21 cellular contexts compared by ENCODE assay signal in genomic region chr6:5138995-5139827, GRCh38. TPM values are rescaled to one million over a fixed set of nuclear protein-coding genes. Genes with fewer than 3 reads are reported as not detected.
DNase-seq lines count a peak whose midpoint lies in the region; ATAC-seq and TF ChIP-seq lines count a peak whose summit lies in the region.
"Had no signal": no experiment of that assay in that cellular context is flagged by ENCODE, and none has a peak within 500 bp of the region (broad histone marks: within the 10 kb centered on the region; RNA-seq: fewer than 3 reads in every experiment).

No MANE protein-coding gene starts in this region.

- H3K4me1 ChIP-seq in endodermal cell (ENCODE audit: control insufficient read depth, insufficient read depth, low read length) (no peaks in the 10 kb centered on the region), thyroid gland (peaks cover 11 to 25% of the 10 kb centered on the region in 2 donors)
- H3K4me1 ChIP-seq: SJSA1 had no signal

- TF ChIP-seq CTCF in endodermal cell (conservative IDR thresholded peaks at IDR 0.05): no peak
- no peak for TF ChIP-seq CTCF in thyroid gland (IDR thresholded peaks at IDR 0.05)

- ATAC-seq in left lobe of liver (peak; percentile 36), HG02763 (IDR thresholded peaks at IDR 0.05; ENCODE audit: unreplicated experiment) (no peak)
- ATAC-seq: K562 had no signal

- H3K27ac ChIP-seq in endodermal cell (ENCODE audit: low read depth, low read length): no peak overlapping the region
- H3K27ac ChIP-seq in thyroid gland: peak overlapping the region in 2 of 3 donors; percentile 61 to 72
- H3K27ac ChIP-seq: SJSA1 had no signal

- no peaks in the 10 kb centered on the region for H3K36me3 Mint-ChIP-seq in endodermal cell (ENCODE audit: low read depth)

- no peak overlapping the region for H3K9ac ChIP-seq in endodermal cell (ENCODE audit: extremely low read depth, low read length, poor library complexity, severe bottlenecking)

- no peak overlapping the region for H3K27ac Mint-ChIP-seq in endodermal cell
- H3K27ac Mint-ChIP-seq: CD4-positive, alpha-beta T cell had no signal

- no peak overlapping the region for H3K4me3 Mint-ChIP-seq in endodermal cell
- H3K4me3 Mint-ChIP-seq: CD4-positive, alpha-beta T cell had no signal

- no peak for TF ChIP-seq POLR2A in thyroid gland (IDR thresholded peaks at IDR 0.05)

- no peaks in the 10 kb centered on the region for H3K36me3 ChIP-seq in H7 (replicated peaks; ENCODE audit: control insufficient read depth, insufficient read depth, low read length)
- H3K36me3 ChIP-seq in endodermal cell (ENCODE audit: control insufficient read depth, insufficient read depth, low read length): no peaks in the 10 kb centered on the region
- H3K36me3 ChIP-seq in thyroid gland: no peaks in the 10 kb centered on the region
- H3K36me3 ChIP-seq: SJSA1 had no signal

- H3K9me3 Mint-ChIP-seq in endodermal cell: no peaks in the 10 kb centered on the region
- H3K9me3 Mint-ChIP-seq: CD4-positive, alpha-beta T cell had no signal

- peak; percentile 70 for DNase-seq in H7
- peak; percentile 75 for DNase-seq in endodermal cell
- DNase-seq in left lobe of liver (ENCODE audit: low spot score): no peak
- DNase-seq in thyroid gland: peak; percentile 50 to 63
- DNase-seq in head of caudate nucleus: no peak
- DNase-seq in NCI-H2081 (lab: John Stamatoyannopoulos, UW): no peak
- DNase-seq: ACHN; AML-193; CD4-positive, alpha-beta T cell; DMS79 treated with DMSO at 0.1 percent for 48 hours; GDM1; GOT3; MV-4-11; NCI-H1417; NCI-H187 treated with DMSO at 0.1 percent for 48 hours; NCI-H82; SW 1271 had no signal

- intact Hi-C loops in thyroid gland (cut with DNase I): no loop called here
- intact Hi-C loops in head of caudate nucleus (cut with DNase I): no loop called here

- 37 to 58% methylated on average over 10 to 13 of the region's 13 CpGs for WGBS in endodermal cell (ENCODE audit: insufficient coverage in 1 of 2, insufficient read length in 1 of 2), 2 experiments
- 76 to 79% methylated on average over 13 of the region's 13 CpGs for WGBS in thyroid gland, 2 donors

- H3K27me3 ChIP-seq in H7 (ENCODE audit: control insufficient read depth, insufficient read depth, low read length) (no peaks in the 10 kb centered on the region), endodermal cell (ENCODE audit: control insufficient read depth, insufficient read depth, low read length, poor library complexity, severe bottlenecking) (no peaks in the 10 kb centered on the region), thyroid gland (no peaks in the 10 kb centered on the region)
- H3K27me3 ChIP-seq: SJSA1 had no signal

- no peak overlapping the region for H3K4me3 ChIP-seq in H7 (ENCODE audit: insufficient read depth, low read depth, low read length)
- H3K4me3 ChIP-seq in endodermal cell (ENCODE audit: low read length): no peak overlapping the region
- H3K4me3 ChIP-seq in thyroid gland (replicated peaks in 1 of 3): no peak overlapping the region
- H3K4me3 ChIP-seq: GM12878, K562, SJSA1 had no signal

- H3K9me3 ChIP-seq in endodermal cell (ENCODE audit: control insufficient read depth, low read length) (no peaks in the 10 kb centered on the region), thyroid gland (no peaks in the 10 kb centered on the region)
- H3K9me3 ChIP-seq: SJSA1 had no signal

- peaks cover 4% of the 10 kb centered on the region for H3K4me1 Mint-ChIP-seq in endodermal cell

- no peaks in the 10 kb centered on the region for H3K27me3 Mint-ChIP-seq in endodermal cell (ENCODE audit: insufficient read depth)
- H3K27me3 Mint-ChIP-seq: CD4-positive, alpha-beta T cell had no signal

RNA-seq across cellular contexts. Expression of gene PPP1R3G, which starts 54.1 kb away (rescaled TPM):
- 0.17 and 0.48 TPM in 2 replicates for total RNA-seq in H7 (2014; rRNA removed; shearing (Covaris generic))
- total RNA-seq in endodermal cell (not detected), left lobe of liver (0.40 TPM), thyroid gland (1 to 10 TPM in 1 of 4 donors, under 1 TPM in 3; 0.78 to 1.6 (median 0.91) TPM)
- polyA plus RNA-seq in endodermal cell (2013, experiment 1 of 2): 0.18 TPM
- 0.17 TPM for polyA plus RNA-seq in endodermal cell (2013, experiment 2 of 2)
- total RNA-seq: CD4-positive, alpha-beta T cell had no signal

Comparison
In these comparisons a context has a peak if more than half of its experiments do, and no peak if none do; other contexts are left out.
1. DNase-seq: peak in H7 (single experiment), endodermal cell (single experiment) and thyroid gland (2 of 2); none in left lobe of liver (single experiment), head of caudate nucleus (0 of 42) and NCI-H2081 (0 of 2).